Comparison of ENCODE assay signal across 30 cellular contexts in genomic region chr7:133786401-133786937, GRCh38.
"Had no signal": no experiment of that assay in that cellular context is flagged by ENCODE, and none has a peak within 500 bp of the region (broad histone marks: within the 10 kb centered on the region; RNA-seq: fewer than 3 reads in every experiment).

No MANE protein-coding gene starts in this region.

- H3K36me3 Mint-ChIP-seq: natural killer cell, neural progenitor cell had no signal

- H3K4me2 ChIP-seq: neural progenitor cell, smooth muscle cell had no signal

- H3K9ac ChIP-seq: neural progenitor cell, parathyroid adenoma had no signal

- H3K9me3 ChIP-seq: ovary, psoas muscle, spleen, stomach, thoracic aorta, thyroid gland, tibial nerve, upper lobe of right lung, uterus had no signal

- DNase-seq: naive thymus-derived CD4-positive, alpha-beta T cell; natural killer cell; occipital lobe; ovary; posterior cingulate gyrus; psoas muscle; right cardiac atrium; spleen; stimulated activated CD4-positive, alpha-beta T cell treated with anti-CD3 and anti-CD28 coated beads, Interleukin-12 subunit alpha, Interleukin-12 subunit beta, amount 100 ng/mL, for 4 hours; stimulated activated CD4-positive, alpha-beta T cell treated with anti-CD3 and anti-CD28 coated beads, Interleukin-1b, Interleukin-23, amount 100 ng/mL, for 48 hours; stimulated activated CD4-positive, alpha-beta T cell treated with anti-CD3 and anti-CD28 coated beads, Interleukin-4, amount 100 ng/mL, for 1 hour; stimulated activated CD4-positive, alpha-beta T cell treated with anti-CD3 and anti-CD28 coated beads, Interleukin-4, amount 100 ng/mL, for 4 hours; stimulated activated CD8-positive, alpha-beta memory T cell treated with anti-CD3 and anti-CD28 coated beads, Interleukin-4, amount 100 ng/mL, for 48 hours; stimulated activated naive CD4-positive, alpha-beta T cell; stomach; thyroid gland; upper lobe of right lung; uterus had no signal

- H3K27ac Mint-ChIP-seq: naive thymus-derived CD4-positive, alpha-beta T cell; natural killer cell; nephron; neural progenitor cell; progenitor cell of endocrine pancreas; stimulated activated memory B cell treated with anti-CD40 and anti-IgM and Interleukin-4, amounts not matched to agents 10 μg/mL and 1 μg/mL and 100 μg/mL, for 72 hours; stimulated activated naive CD8-positive, alpha-beta T cell treated with anti-CD3 and anti-CD28 coated beads, Interleukin-15, Interleukin-2, amounts not matched to agents 100 ng/mL and 50 ng/mL, for 24 hours; type B pancreatic cell had no signal

- H3K27me3 Mint-ChIP-seq: naive thymus-derived CD4-positive, alpha-beta T cell; progenitor cell of endocrine pancreas; stimulated activated memory B cell treated with anti-CD40 and anti-IgM and Interleukin-4, amounts not matched to agents 10 μg/mL and 1 μg/mL and 100 μg/mL, for 72 hours; stimulated activated naive CD8-positive, alpha-beta T cell treated with anti-CD3 and anti-CD28 coated beads, Interleukin-15, Interleukin-2, amounts not matched to agents 100 ng/mL and 50 ng/mL, for 24 hours; type B pancreatic cell had no signal

- H3K4me1 Mint-ChIP-seq: naive thymus-derived CD4-positive, alpha-beta T cell; natural killer cell; stimulated activated memory B cell treated with anti-CD40 and anti-IgM and Interleukin-4, amounts not matched to agents 10 μg/mL and 1 μg/mL and 100 μg/mL, for 72 hours had no signal

- H2AFZ ChIP-seq: neural progenitor cell, parathyroid adenoma had no signal

- ATAC-seq: naive thymus-derived CD4-positive, alpha-beta T cell; natural killer cell; psoas muscle; right cardiac atrium; sciatic nerve; stimulated activated memory B cell treated with anti-CD40 and anti-IgM and Interleukin-4, amounts not matched to agents 10 μg/mL and 1 μg/mL and 100 μg/mL, for 72 hours; upper lobe of right lung had no signal

- H3K4me3 ChIP-seq: neural progenitor cell, ovary, psoas muscle, skin epidermis, smooth muscle cell, spleen, stomach, thoracic aorta, thyroid gland, tibial nerve, upper lobe of right lung, uterus had no signal

- H3K4me3 Mint-ChIP-seq: naive thymus-derived CD4-positive, alpha-beta T cell; natural killer cell; nephron; neural progenitor cell; stimulated activated memory B cell treated with anti-CD40 and anti-IgM and Interleukin-4, amounts not matched to agents 10 μg/mL and 1 μg/mL and 100 μg/mL, for 72 hours; stimulated activated naive CD8-positive, alpha-beta T cell treated with anti-CD3 and anti-CD28 coated beads, Interleukin-15, Interleukin-2, amounts not matched to agents 100 ng/mL and 50 ng/mL, for 24 hours; type B pancreatic cell had no signal

- H3K9me3 Mint-ChIP-seq: natural killer cell; nephron; neural progenitor cell; stimulated activated memory B cell treated with anti-CD40 and anti-IgM and Interleukin-4, amounts not matched to agents 10 μg/mL and 1 μg/mL and 100 μg/mL, for 72 hours; stimulated activated naive CD8-positive, alpha-beta T cell treated with anti-CD3 and anti-CD28 coated beads, Interleukin-15, Interleukin-2, amounts not matched to agents 100 ng/mL and 50 ng/mL, for 24 hours; type B pancreatic cell had no signal

- H3K27ac ChIP-seq: neural progenitor cell, ovary, parathyroid adenoma, psoas muscle, skin epidermis, spleen, stomach, thoracic aorta, thyroid gland, tibial nerve, upper lobe of right lung, uterus had no signal

- H3K4me1 ChIP-seq: parathyroid adenoma, psoas muscle, spleen, stomach, thyroid gland, tibial nerve, upper lobe of right lung, uterus had no signal

- H3K36me3 ChIP-seq: neural progenitor cell, ovary, spleen, stomach, thoracic aorta, thyroid gland, tibial nerve, upper lobe of right lung, uterus had no signal

- H3K79me2 ChIP-seq: parathyroid adenoma had no signal

- H3K27me3 ChIP-seq: neural progenitor cell, ovary, spleen, stomach, thyroid gland, tibial nerve, upper lobe of right lung, uterus had no signal
